ENCODE assay signal across 9 cellular contexts in the genomic region with DNA sequence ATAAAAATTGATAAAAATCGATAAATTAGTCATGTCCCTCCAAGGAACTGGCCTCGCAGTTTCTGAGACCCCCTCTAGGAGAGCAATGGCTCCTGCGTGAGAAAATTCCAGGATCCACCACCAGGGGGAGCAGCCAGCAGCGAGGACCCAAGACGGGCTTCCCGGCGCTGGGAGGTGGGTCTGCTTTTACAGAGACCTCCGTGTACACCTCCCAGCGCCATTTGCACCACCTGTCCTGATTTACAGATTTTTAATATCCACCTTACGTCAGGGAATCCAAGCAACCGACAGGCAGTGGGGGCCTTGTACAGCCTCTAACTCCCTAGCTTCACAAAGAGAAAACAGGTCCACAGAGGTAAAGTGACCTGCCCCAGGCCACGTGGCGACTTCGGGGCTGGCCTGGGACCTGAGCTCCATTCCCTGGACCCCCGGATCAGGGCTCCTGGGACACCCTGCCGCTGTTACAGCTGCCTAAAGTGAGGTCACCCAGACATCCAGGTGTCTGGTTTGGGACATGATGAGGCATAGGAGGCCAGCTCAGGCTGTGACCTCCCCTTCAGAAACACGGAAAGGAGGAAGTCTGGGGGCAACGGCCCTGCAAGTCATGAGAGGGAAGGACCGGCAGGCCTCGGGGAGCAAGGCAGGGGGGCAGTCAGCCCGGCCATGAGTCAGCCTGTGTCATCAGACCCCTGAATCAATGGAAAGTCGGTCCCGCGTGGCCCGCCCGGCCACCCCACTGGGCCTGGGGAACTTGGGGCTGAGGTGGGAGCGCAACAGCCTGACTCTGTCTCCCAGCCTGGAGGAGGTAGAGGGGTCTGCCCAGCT. TPM values are rescaled to one million over a fixed set of nuclear protein-coding genes. Genes with fewer than 3 reads are reported as not detected.
DNase-seq lines count a peak whose midpoint lies in the region; ATAC-seq and TF ChIP-seq lines count a peak whose summit lies in the region.
"Had no signal": no experiment of that assay in that cellular context is flagged by ENCODE, and none has a peak within 500 bp of the region (broad histone marks: within the 10 kb centered on the region; RNA-seq: fewer than 3 reads in every experiment).

No MANE protein-coding gene starts in this region.

- H3K27ac ChIP-seq in hepatocyte = no peak overlapping the region
- no peak overlapping the region for H3K27ac ChIP-seq in skeletal muscle tissue (ENCODE audit: low read depth, low read length)

- peak overlapping the region; percentile 57 for H3K4me2 ChIP-seq in hepatocyte

- H3K4me3 ChIP-seq in hepatocyte (no peak overlapping the region), skeletal muscle tissue (ENCODE audit: low read length in 3 of 3) (peak overlapping the region; percentile 15 to 48 (median 45))

- no peaks in the 10 kb centered on the region for H3K79me2 ChIP-seq in hepatocyte

- H3K9me3 ChIP-seq in hepatocyte (ENCODE audit: low read depth) = no peaks in the 10 kb centered on the region
- no peaks in the 10 kb centered on the region for H3K9me3 ChIP-seq in skeletal muscle tissue (ENCODE audit: control insufficient read depth in 3 of 3, low read length in 3 of 3)

- H3K27me3 ChIP-seq in hepatocyte = no peaks in the 10 kb centered on the region
- peaks cover 0 to 19% (median 14%) of the 10 kb centered on the region in 3 donors for H3K27me3 ChIP-seq in skeletal muscle tissue (ENCODE audit: control insufficient read depth in 3 of 3, insufficient read depth in 3 of 3, low read length in 3 of 3)

- no peaks in the 10 kb centered on the region for H4K20me1 ChIP-seq in hepatocyte (ENCODE audit: insufficient read depth, poor library complexity, severe bottlenecking)

- H3K4me1 ChIP-seq in hepatocyte (ENCODE audit: insufficient read depth) (peaks cover 4% of the 10 kb centered on the region), skeletal muscle tissue (ENCODE audit: control insufficient read depth in 3 of 3, insufficient read depth in 3 of 3, low read length in 3 of 3) (peaks cover 0 to 12% (median 2%) of the 10 kb centered on the region in 3 donors)

- peak overlapping the region in 1 of 3 donors; percentile 65 for H3K9ac ChIP-seq in skeletal muscle tissue (ENCODE audit: low read depth in 1 of 3, low read length in 3 of 3)

- no peak for ATAC-seq in HG02623 (IDR thresholded peaks at IDR 0.05; ENCODE audit: unreplicated experiment)
- ATAC-seq in HG02840 (IDR thresholded peaks at IDR 0.05; ENCODE audit: low FRiP score, unreplicated experiment) = no peak

- TF ChIP-seq CTCF in hepatocyte (IDR thresholded peaks at IDR 0.05; ENCODE audit: poor library complexity) = peak; percentile 90

- DNase-seq in DMS79 treated with DMSO at 0.1 percent for 48 hours (lab: John Stamatoyannopoulos, UW) = peak; percentile 22
- peak; percentile 70 for DNase-seq in LoVo (ENCODE audit: low spot score)
- peak; percentile 60 to 77 (median 73) for DNase-seq in T-helper 2 cell
- peak in 51 of 58 donors; percentile 8 to 81 (median 48) for DNase-seq in anterior cingulate cortex (lab: John Stamatoyannopoulos, UW)
- peak; percentile 83 for DNase-seq in hepatocyte (ENCODE audit: low spot score)

- no peaks in the 10 kb centered on the region for H3K9me2 ChIP-seq in hepatocyte (replicated peaks; ENCODE audit: insufficient read depth)

- 46% methylated on average over 27 of the region's 27 CpGs for WGBS in hepatocyte (ENCODE audit: low lambda C conversion rate, missing lambda C conversion rate)

- no peaks in the 10 kb centered on the region for H3K36me3 ChIP-seq in hepatocyte (replicated peaks; ENCODE audit: insufficient read depth, low read depth)
- no peaks in the 10 kb centered on the region for H3K36me3 ChIP-seq in skeletal muscle tissue (ENCODE audit: control insufficient read depth in 3 of 3, insufficient read depth in 3 of 3, low read length in 3 of 3)

- H2AFZ ChIP-seq in hepatocyte = peak overlapping the region; percentile 3

RNA-seq across cellular contexts. Expression of a gene that starts 3.5 kb away (rescaled TPM):
- total RNA-seq in hepatocyte (0.48 and 1.5 TPM in 2 replicates), skeletal muscle tissue (0.52 TPM)
- not detected in 2 replicates for polyA plus RNA-seq in hepatocyte
- total RNA-seq: dermis microvascular lymphatic vessel endothelial cell had no signal

RNA-seq across cellular contexts. Expression of a gene that starts 16.6 kb away (rescaled TPM):
- total RNA-seq in hepatocyte (13.4 and 21.1 TPM in 2 replicates), skeletal muscle tissue (0.52 TPM)
- 8.2 and 14.8 TPM in 2 replicates for polyA plus RNA-seq in hepatocyte

RNA-seq across cellular contexts. Expression of a gene that starts 26.2 kb away (rescaled TPM):
- total RNA-seq in hepatocyte = 30.9 and 48.0 TPM in 2 replicates
- 43.5 and 53.5 TPM in 2 replicates for polyA plus RNA-seq in hepatocyte
- total RNA-seq in skeletal muscle tissue = 2.6 TPM

Comparison
In these comparisons a context has a peak if more than half of its experiments do, and no peak if none do; other contexts are left out.
1. DNase-seq: peak in every context shown above with its lines; median percentile 83 in hepatocyte; 73 in T-helper 2 cell; 70 in LoVo; 48 in anterior cingulate cortex; 22 in DMS79 treated with DMSO at 0.1 percent for 48 hours.